ENCODE assay signal across 21 cellular contexts in genomic region chr4:109232666-109233065, GRCh38.
"Had no signal": no experiment of that assay in that cellular context is flagged by ENCODE, and none has a peak within 500 bp of the region (broad histone marks: within the 10 kb centered on the region; RNA-seq: fewer than 3 reads in every experiment).

No MANE protein-coding gene starts in this region.

- H3K27ac Mint-ChIP-seq: immature natural killer cell, natural killer cell, type B pancreatic cell had no signal

- H3K27me3 ChIP-seq: colonic mucosa, esophagus squamous epithelium, foreskin keratinocyte, suprapubic skin, thyroid gland had no signal

- H3K27me3 Mint-ChIP-seq: type B pancreatic cell had no signal

- DNase-seq: cerebellar nuclear complex; colonic mucosa; dermis blood vessel endothelial cell; esophagus squamous epithelium; immature natural killer cell; left colon; left ventricle myocardium superior; mesenchymal stem cell; natural killer cell; psoas muscle; small intestine; stimulated activated CD4-positive, alpha-beta T cell treated with anti-CD3 and anti-CD28 coated beads, Interleukin-12 subunit alpha, Interleukin-12 subunit beta, amount 100 ng/mL, for 4 hours; stimulated activated CD4-positive, alpha-beta T cell treated with anti-CD3 and anti-CD28 coated beads, Interleukin-2, amount 100 ng/mL, for 48 hours; stimulated activated naive CD8-positive, alpha-beta T cell treated with anti-CD3 and anti-CD28 coated beads, Interleukin-15, Interleukin-2, amounts not matched to agents 100 U/mL and 50 U/mL, for 24 hours; thyroid gland had no signal

- H3K4me1 ChIP-seq: colonic mucosa, esophagus squamous epithelium, suprapubic skin, thyroid gland had no signal

- H3K4me1 Mint-ChIP-seq: immature natural killer cell, natural killer cell had no signal

- ATAC-seq: left colon; left ventricle myocardium superior; natural killer cell; sciatic nerve; stimulated activated naive CD8-positive, alpha-beta T cell treated with anti-CD3 and anti-CD28 coated beads, Interleukin-15, Interleukin-2, amounts not matched to agents 100 U/mL and 50 U/mL, for 24 hours had no signal

- H3K9me3 ChIP-seq: colonic mucosa, esophagus squamous epithelium, suprapubic skin, thyroid gland had no signal

- FAIRE-seq: small intestine, urothelium cell line had no signal

- H3K27ac ChIP-seq: colonic mucosa, esophagus squamous epithelium, foreskin keratinocyte, suprapubic skin, thyroid gland had no signal

- H3K36me3 Mint-ChIP-seq: immature natural killer cell, natural killer cell, type B pancreatic cell had no signal

- H3K4me3 Mint-ChIP-seq: immature natural killer cell, natural killer cell, type B pancreatic cell had no signal

- H3K4me3 ChIP-seq: colonic mucosa, esophagus squamous epithelium, lung, psoas muscle, suprapubic skin, thyroid gland had no signal

- H3K36me3 ChIP-seq: colonic mucosa, esophagus squamous epithelium, suprapubic skin, thyroid gland had no signal
